In genomic region chr22:39343259-39344045, GRCh38 we compare ENCODE assay signal across 8 cellular contexts. TPM values are rescaled to one million over a fixed set of nuclear protein-coding genes. Genes with fewer than 3 reads are reported as not detected.
DNase-seq lines count a peak whose midpoint lies in the region; ATAC-seq, FAIRE-seq and TF ChIP-seq lines count a peak whose summit lies in the region.

No MANE protein-coding gene starts in this region.

- peak; percentile 58 to 69 for TF ChIP-seq CTCF in brain (conservative IDR thresholded peaks at IDR 0.05)

- peak; percentile 97 for FAIRE-seq in G401.6 (lab: Jason Lieb, UNC)

- no peaks in the 10 kb centered on the region for H3K36me3 Mint-ChIP-seq in T-helper 2 cell treated with Interferon-gamma antibody and Interleukin-4, amounts not matched to agents 5 μg/mL and 100 μg/mL, for 36 hours (ENCODE audit: low read depth)
- no peaks in the 10 kb centered on the region for H3K36me3 Mint-ChIP-seq in brain

- DNase-seq in MV-4-11 (lab: John Stamatoyannopoulos, UW) = peak; percentile 65
- peak; percentile 38 for DNase-seq in T-helper 2 cell treated with Interferon-gamma antibody and Interleukin-4, amounts not matched to agents 5 μg/mL and 100 μg/mL, for 36 hours (ENCODE audit: low spot score)
- peak; percentile 85 for DNase-seq in iPS-NIHi7 (ENCODE audit: extremely low spot score)
- peak; percentile 15 to 41 (median 32) for DNase-seq in stimulated activated CD4-positive, alpha-beta T cell treated with anti-CD3 and anti-CD28 coated beads, Interleukin-12 subunit alpha, Interleukin-12 subunit beta, amount 100 ng/mL, for 48 hours (ENCODE audit: low read depth in 2 of 3, low spot score in 1 of 3)
- DNase-seq in GM19240 (ENCODE audit: insufficient read length, low spot score) = no peak

- H3K27ac Mint-ChIP-seq in T-helper 2 cell treated with Interferon-gamma antibody and Interleukin-4, amounts not matched to agents 5 μg/mL and 100 μg/mL, for 36 hours = no peak overlapping the region
- peak overlapping the region in 3 of 5 experiments; percentile 10 to 37 (median 35) for H3K27ac Mint-ChIP-seq in brain

- H3K27me3 Mint-ChIP-seq in T-helper 2 cell treated with Interferon-gamma antibody and Interleukin-4, amounts not matched to agents 5 μg/mL and 100 μg/mL, for 36 hours (ENCODE audit: low read depth) = peaks cover 40% of the 10 kb centered on the region
- H3K27me3 Mint-ChIP-seq in brain = peaks cover 27% of the 10 kb centered on the region

- ATAC-seq in GM18907 (IDR thresholded peaks at IDR 0.05; ENCODE audit: unreplicated experiment) = no peak

- no peaks in the 10 kb centered on the region for H3K9me3 Mint-ChIP-seq in T-helper 2 cell treated with Interferon-gamma antibody and Interleukin-4, amounts not matched to agents 5 μg/mL and 100 μg/mL, for 36 hours
- H3K9me3 Mint-ChIP-seq in brain = no peaks in the 10 kb centered on the region

- H3K4me1 Mint-ChIP-seq in T-helper 2 cell treated with Interferon-gamma antibody and Interleukin-4, amounts not matched to agents 5 μg/mL and 100 μg/mL, for 36 hours (ENCODE audit: low read depth) = peaks cover 4% of the 10 kb centered on the region
- H3K4me1 Mint-ChIP-seq in brain = peaks cover 6% of the 10 kb centered on the region

- H3K4me3 Mint-ChIP-seq in T-helper 2 cell treated with Interferon-gamma antibody and Interleukin-4, amounts not matched to agents 5 μg/mL and 100 μg/mL, for 36 hours = no peak overlapping the region
- peak overlapping the region in 3 of 5 experiments; percentile 3 to 67 (median 10) for H3K4me3 Mint-ChIP-seq in brain

RNA-seq across cellular contexts. Expression of gene SYNGR1, which starts 6.3 kb away (rescaled TPM):
- polyA plus RNA-seq in brain (ENCODE audit: insufficient read depth, low read depth, low replicate concordance) = 55.1 TPM

RNA-seq across cellular contexts. Expression of gene RPL3, which starts 24.0 kb away (rescaled TPM):
- 2,313 TPM for polyA plus RNA-seq in brain (ENCODE audit: insufficient read depth, low read depth, low replicate concordance)

RNA-seq across cellular contexts. Expression of gene TAB1, which starts 56.1 kb away (rescaled TPM):
- polyA plus RNA-seq in brain (ENCODE audit: insufficient read depth, low read depth, low replicate concordance) = 34.5 TPM
